ENCODE assay signal across 8 cellular contexts in genomic region chr17:4375039-4375748, GRCh38. TPM values are rescaled to one million over a fixed set of nuclear protein-coding genes. Genes with fewer than 3 reads are reported as not detected.
DNase-seq lines count a peak whose midpoint lies in the region; ATAC-seq and TF ChIP-seq lines count a peak whose summit lies in the region.

No MANE protein-coding gene starts in this region.

- no peaks in the 10 kb centered on the region for H3K9me2 ChIP-seq in SU-DHL-6 (replicated peaks; ENCODE audit: insufficient read depth, low read length)

- no peaks in the 10 kb centered on the region for H3K27me3 ChIP-seq in SU-DHL-6 (ENCODE audit: low read length)

- H3K9me3 Mint-ChIP-seq in naive B cell (peaks cover 0 to 5% (median 0%) of the 10 kb centered on the region in 7 donors), HFFc6 (no peaks in the 10 kb centered on the region)

- H3K27me3 Mint-ChIP-seq in naive B cell (no peaks in the 10 kb centered on the region), HFFc6 (ENCODE audit: insufficient read depth) (peaks cover 9% of the 10 kb centered on the region; the same call in 1 of the 2 replicates)

- peaks cover 24 to 35% (median 30%) of the 10 kb centered on the region in 3 donors for H3K4me1 Mint-ChIP-seq in naive B cell
- H3K4me1 Mint-ChIP-seq in HFFc6 (ENCODE audit: low read depth), result no peaks in the 10 kb centered on the region

- H3K4me2 ChIP-seq in SU-DHL-6 (ENCODE audit: low read depth, low read length, poor library complexity, severe bottlenecking), result peak overlapping the region; percentile 60

- ATAC-seq in GM18517 (IDR thresholded peaks at IDR 0.05; ENCODE audit: unreplicated experiment), result peak; percentile 78
- peak; percentile 68 for ATAC-seq in HG02642 (IDR thresholded peaks at IDR 0.05; ENCODE audit: poor library complexity, unreplicated experiment)
- peak; percentile 93 to 94 for ATAC-seq in naive B cell (ENCODE audit: low read depth in 2 of 2)

- H3K27ac Mint-ChIP-seq in naive B cell (peak overlapping the region; percentile 86 to 93 (median 90)), HFFc6 (no peak overlapping the region)

- no peaks in the 10 kb centered on the region for H3K9me3 ChIP-seq in SU-DHL-6 (ENCODE audit: insufficient read depth, low read length)

- H3K4me3 Mint-ChIP-seq in naive B cell, result peak overlapping the region; percentile 0 to 91 (median 76)
- no peak overlapping the region for H3K4me3 Mint-ChIP-seq in HFFc6

- peak overlapping the region; percentile 88 for H3K27ac ChIP-seq in SU-DHL-6 (ENCODE audit: low read depth, low read length)

- no peaks in the 10 kb centered on the region for H3K36me3 ChIP-seq in SU-DHL-6 (ENCODE audit: low read length)

- peaks cover 24% of the 10 kb centered on the region for H3F3A ChIP-seq in SU-DHL-6 (ENCODE audit: insufficient read depth)

- DNase-seq in naive B cell (peak; percentile 74), RKO (ENCODE audit: low spot score) (no peak), 8988T (no peak), HFFc6 (no peak)
- no peak for DNase-seq in effector CD8-positive, alpha-beta T cell (lab: John Stamatoyannopoulos, UW)

- TF ChIP-seq CTCF in SU-DHL-6 (IDR thresholded peaks at IDR 0.05; ENCODE audit: insufficient read depth, low read length, poor library complexity, severe bottlenecking) (no peak), HFFc6 (IDR thresholded peaks at IDR 0.05) (no peak)

- peak overlapping the region; percentile 27 for H3K4me3 ChIP-seq in SU-DHL-6 (ENCODE audit: insufficient read depth, low read length, poor library complexity, severe bottlenecking)

- H2AFZ ChIP-seq in SU-DHL-6 (ENCODE audit: low read depth, low read length, severe bottlenecking), result no peak overlapping the region

- H3K36me3 Mint-ChIP-seq in naive B cell (no peaks in the 10 kb centered on the region), HFFc6 (ENCODE audit: low read depth) (no peaks in the 10 kb centered on the region)

- H4K20me1 ChIP-seq in SU-DHL-6 (ENCODE audit: low read depth, low read length), result no peaks in the 10 kb centered on the region

- no peaks in the 10 kb centered on the region for H3K79me2 ChIP-seq in SU-DHL-6 (ENCODE audit: insufficient read depth, low read length)

- H3K9ac ChIP-seq in SU-DHL-6 (ENCODE audit: low read length), result peak overlapping the region; percentile 29; the same call in 1 of the 2 replicates

RNA-seq across cellular contexts. Expression of gene UBE2G1, which starts 8.7 kb away (rescaled TPM):
- polyA plus RNA-seq in naive B cell (ENCODE audit: low read depth in 6 of 6), result 10 to 100 TPM; 50.7 to 87.5 (median 59.0) TPM
- 10 to 100 TPM; 56.3 to 73.1 (median 62.6) TPM for total RNA-seq in HFFc6 (2021; fragmentation: NEBNext Ultra II Directional; extraction: Animal tissue kit (Norgen Biotek cat#: 25700))

RNA-seq across cellular contexts. Expression of gene SPNS3, which starts 58.5 kb away (rescaled TPM):
- 1 to 10 TPM in 2 of 6 donors, under 1 TPM in 3, not detected in 1; 0.36 to 1.3 (median 0.59) TPM for polyA plus RNA-seq in naive B cell (ENCODE audit: low read depth in 6 of 6)
- total RNA-seq in HFFc6 (2021; fragmentation: NEBNext Ultra II Directional; extraction: Animal tissue kit (Norgen Biotek cat#: 25700)), result not detected
